8 cellular contexts compared by ENCODE assay signal in the genomic region with DNA sequence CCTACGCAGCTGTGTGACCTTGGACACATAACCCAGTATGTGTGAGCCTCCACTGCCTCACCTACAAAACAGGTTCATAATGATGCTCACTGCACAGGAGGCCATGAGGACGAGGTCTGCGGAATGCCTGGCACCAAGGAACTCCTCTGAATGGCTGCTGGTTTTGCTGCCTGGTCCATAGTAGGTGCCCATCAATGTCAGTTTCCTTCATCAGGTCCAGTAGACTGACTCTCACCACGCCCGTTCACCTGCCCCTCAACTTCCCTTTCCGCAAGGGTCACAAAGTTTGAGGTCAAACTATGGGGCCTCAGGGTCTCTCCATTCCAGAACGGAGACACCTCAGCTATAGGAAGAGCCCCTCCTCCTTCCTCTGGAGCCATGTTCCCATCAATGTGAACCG. TPM values are rescaled to one million over a fixed set of nuclear protein-coding genes. Genes with fewer than 3 reads are reported as not detected.
A peak's percentile ranks its signal among the peaks of the same experiment; 100 is the strongest.
DNase-seq lines count a peak whose midpoint lies in the region; ATAC-seq and TF ChIP-seq lines count a peak whose summit lies in the region.
"Had no signal": no experiment of that assay in that cellular context is flagged by ENCODE, and none has a peak within 500 bp of the region (broad histone marks: within the 10 kb centered on the region; RNA-seq: fewer than 3 reads in every experiment).

No MANE protein-coding gene starts in this region.

- no peaks in the 10 kb centered on the region for H3K79me2 ChIP-seq in hepatocyte

- peaks cover 67% of the 10 kb centered on the region for H3K4me1 ChIP-seq in CD8-positive, alpha-beta T cell (ENCODE audit: insufficient read depth, low read length)
- peaks cover 42% of the 10 kb centered on the region for H3K4me1 ChIP-seq in hepatocyte (ENCODE audit: insufficient read depth)

- intact Hi-C loops in CD8-positive, alpha-beta T cell (cut with DNase I, micrococcal nuclease): no loop called here

- 89% methylated on average over 8 of the region's 8 CpGs for WGBS in hepatocyte (ENCODE audit: low lambda C conversion rate, missing lambda C conversion rate)

- no peak for DNase-seq in CD8-positive, alpha-beta T cell
- DNase-seq in T-helper 17 cell: no peak
- DNase-seq in hepatocyte (ENCODE audit: low spot score): no peak
- DNase-seq in stimulated activated effector memory CD8-positive, alpha-beta T cell treated with anti-CD3 and anti-CD28 coated beads, Interleukin-12 subunit alpha, Interleukin-12 subunit beta, amount 100 ng/mL, for 72 hours (ENCODE audit: low spot score in 2 of 2): no peak
- no peak for DNase-seq in AG08396 (ENCODE audit: low spot score)
- DNase-seq in HuH-7.5 (ENCODE audit: low spot score): no peak
- no peak for DNase-seq in effector CD8-positive, alpha-beta T cell (lab: John Stamatoyannopoulos, UW)

- peak overlapping the region; percentile 13 for H3K27ac Mint-ChIP-seq in CD8-positive, alpha-beta T cell
- peak overlapping the region; percentile 98 for H3K27ac Mint-ChIP-seq in T-helper 17 cell
- H3K27ac Mint-ChIP-seq in stimulated activated effector memory CD8-positive, alpha-beta T cell treated with anti-CD3 and anti-CD28 coated beads, Interleukin-12 subunit alpha, Interleukin-12 subunit beta, amount 100 ng/mL, for 72 hours: peak overlapping the region; percentile 99
- H3K27ac Mint-ChIP-seq: activated naive CD4-positive, alpha-beta T cell treated with anti-CD3 and anti-CD28 coated beads, Interleukin-2, amount 50 U/mL, for 24 hours had no signal

- H3K4me2 ChIP-seq in hepatocyte: peak overlapping the region; percentile 41

- no peak overlapping the region for H3K4me3 ChIP-seq in CD8-positive, alpha-beta T cell (ENCODE audit: low read depth, low read length)
- H3K4me3 ChIP-seq in hepatocyte: no peak overlapping the region

- no peaks in the 10 kb centered on the region for H3K27me3 Mint-ChIP-seq in CD8-positive, alpha-beta T cell (ENCODE audit: low read depth)
- H3K27me3 Mint-ChIP-seq in T-helper 17 cell: peaks cover under 1% of the 10 kb centered on the region
- H3K27me3 Mint-ChIP-seq: activated naive CD4-positive, alpha-beta T cell treated with anti-CD3 and anti-CD28 coated beads, Interleukin-2, amount 50 U/mL, for 24 hours had no signal

- TF ChIP-seq CTCF in CD8-positive, alpha-beta T cell (IDR thresholded peaks at IDR 0.05): no peak
- TF ChIP-seq CTCF in hepatocyte (IDR thresholded peaks at IDR 0.05; ENCODE audit: poor library complexity): no peak

- H3K36me3 Mint-ChIP-seq in CD8-positive, alpha-beta T cell: peaks cover 9% of the 10 kb centered on the region
- no peaks in the 10 kb centered on the region for H3K36me3 Mint-ChIP-seq in T-helper 17 cell (ENCODE audit: low read depth)
- peaks cover 10% of the 10 kb centered on the region for H3K36me3 Mint-ChIP-seq in stimulated activated effector memory CD8-positive, alpha-beta T cell treated with anti-CD3 and anti-CD28 coated beads, Interleukin-12 subunit alpha, Interleukin-12 subunit beta, amount 100 ng/mL, for 72 hours

- no peak overlapping the region for H2AFZ ChIP-seq in hepatocyte

- H3K36me3 ChIP-seq in CD8-positive, alpha-beta T cell (ENCODE audit: insufficient read depth, low read length): no peaks in the 10 kb centered on the region
- no peaks in the 10 kb centered on the region for H3K36me3 ChIP-seq in hepatocyte (replicated peaks; ENCODE audit: insufficient read depth, low read depth)

- ATAC-seq in CD8-positive, alpha-beta T cell: no peak
- ATAC-seq in T-helper 17 cell: no peak
- no peak for ATAC-seq in stimulated activated effector memory CD8-positive, alpha-beta T cell treated with anti-CD3 and anti-CD28 coated beads, Interleukin-12 subunit alpha, Interleukin-12 subunit beta, amount 100 ng/mL, for 72 hours

- peaks cover 64% of the 10 kb centered on the region for H3K4me1 Mint-ChIP-seq in CD8-positive, alpha-beta T cell (ENCODE audit: low read depth)
- H3K4me1 Mint-ChIP-seq in T-helper 17 cell: peaks cover 35% of the 10 kb centered on the region
- peaks cover 70% of the 10 kb centered on the region for H3K4me1 Mint-ChIP-seq in stimulated activated effector memory CD8-positive, alpha-beta T cell treated with anti-CD3 and anti-CD28 coated beads, Interleukin-12 subunit alpha, Interleukin-12 subunit beta, amount 100 ng/mL, for 72 hours

- no peaks in the 10 kb centered on the region for H3K27me3 ChIP-seq in CD8-positive, alpha-beta T cell (ENCODE audit: insufficient read depth, low read length)
- no peaks in the 10 kb centered on the region for H3K27me3 ChIP-seq in hepatocyte

- no peak overlapping the region for H3K27ac ChIP-seq in CD8-positive, alpha-beta T cell (ENCODE audit: low read depth, low read length)
- H3K27ac ChIP-seq in hepatocyte: peak overlapping the region; percentile 89

- peak overlapping the region; percentile 22 for H3K4me3 Mint-ChIP-seq in CD8-positive, alpha-beta T cell
- no peak overlapping the region for H3K4me3 Mint-ChIP-seq in T-helper 17 cell
- no peak overlapping the region for H3K4me3 Mint-ChIP-seq in stimulated activated effector memory CD8-positive, alpha-beta T cell treated with anti-CD3 and anti-CD28 coated beads, Interleukin-12 subunit alpha, Interleukin-12 subunit beta, amount 100 ng/mL, for 72 hours
- H3K4me3 Mint-ChIP-seq: activated naive CD4-positive, alpha-beta T cell treated with anti-CD3 and anti-CD28 coated beads, Interleukin-2, amount 50 U/mL, for 24 hours had no signal

- no peaks in the 10 kb centered on the region for H4K20me1 ChIP-seq in hepatocyte (ENCODE audit: insufficient read depth, poor library complexity, severe bottlenecking)

- H3K9me2 ChIP-seq in hepatocyte (replicated peaks; ENCODE audit: insufficient read depth): no peaks in the 10 kb centered on the region

- no peaks in the 10 kb centered on the region for H3K9me3 Mint-ChIP-seq in CD8-positive, alpha-beta T cell
- no peaks in the 10 kb centered on the region for H3K9me3 Mint-ChIP-seq in stimulated activated effector memory CD8-positive, alpha-beta T cell treated with anti-CD3 and anti-CD28 coated beads, Interleukin-12 subunit alpha, Interleukin-12 subunit beta, amount 100 ng/mL, for 72 hours
- H3K9me3 Mint-ChIP-seq: activated naive CD4-positive, alpha-beta T cell treated with anti-CD3 and anti-CD28 coated beads, Interleukin-2, amount 50 U/mL, for 24 hours had no signal

- CTCF ChIA-PET in CD8-positive, alpha-beta T cell (lab: Charles Lee): interaction anchor here (1.0 to 7.0 kb wide), 6 partner anchors 9 to 56 kb away, joined by 3 to 68 read pairs (median 6); a partner anchor contains a TSS

- POLR2A ChIA-PET in CD8-positive, alpha-beta T cell (lab: Charles Lee): interaction anchor here (1.1 to 2.4 kb wide), 2 partner anchors 11 to 55 kb away, joined by 3 to 9 read pairs; a partner anchor contains a TSS

- H3K9me3 ChIP-seq in CD8-positive, alpha-beta T cell (ENCODE audit: low read length): no peaks in the 10 kb centered on the region
- H3K9me3 ChIP-seq in T-helper 17 cell (ENCODE audit: control insufficient read depth, low read length, poor library complexity, severe bottlenecking) (no peaks in the 10 kb centered on the region), hepatocyte (ENCODE audit: low read depth) (no peaks in the 10 kb centered on the region)

RNA-seq across cellular contexts. Expression of a gene that starts 8.8 kb away (rescaled TPM):
- total RNA-seq in CD8-positive, alpha-beta T cell: under 1 TPM in 1 of 2 experiments, not detected in 1; 0.43 TPM
- total RNA-seq in T-helper 17 cell (not detected), hepatocyte (51.9 and 64.5 TPM in 2 replicates)
- 203 and 204 TPM in 2 replicates for polyA plus RNA-seq in hepatocyte

RNA-seq across cellular contexts. Expression of a gene that starts 10.8 kb away (rescaled TPM):
- total RNA-seq in CD8-positive, alpha-beta T cell: 10 to 100 TPM; 20.9 to 22.6 TPM
- total RNA-seq in T-helper 17 cell (10 to 100 TPM; 28.8 to 31.3 TPM), hepatocyte (26.8 and 33.0 TPM in 2 replicates)
- polyA plus RNA-seq in hepatocyte: 35.4 and 35.6 TPM in 2 replicates

RNA-seq across cellular contexts. Expression of a gene that starts 11.9 kb away (rescaled TPM):
- total RNA-seq in CD8-positive, alpha-beta T cell: 1 to 10 TPM; 4.2 to 5.2 TPM
- total RNA-seq in T-helper 17 cell: 1 to 10 TPM; 1.5 to 3.1 TPM
- 0.90 and 1.0 TPM in 2 replicates for total RNA-seq in hepatocyte
- polyA plus RNA-seq in hepatocyte: 0.64 and 0.66 TPM in 2 replicates

RNA-seq across cellular contexts. Expression of a gene that starts 22.8 kb away (rescaled TPM):
- 1 to 10 TPM; 2.6 to 2.9 TPM for total RNA-seq in CD8-positive, alpha-beta T cell
- total RNA-seq in T-helper 17 cell: 1 to 10 TPM; 1.3 to 3.5 TPM
- total RNA-seq in hepatocyte: 77.7 and 93.1 TPM in 2 replicates
- polyA plus RNA-seq in hepatocyte: 72.9 and 76.4 TPM in 2 replicates

RNA-seq across cellular contexts. Expression of a gene that starts 40.1 kb away (rescaled TPM):
- 100 to 1,000 TPM; 102 to 118 TPM for total RNA-seq in CD8-positive, alpha-beta T cell
- 10 to 100 TPM; 60.9 to 67.2 TPM for total RNA-seq in T-helper 17 cell
- 61.6 and 76.5 TPM in 2 replicates for total RNA-seq in hepatocyte
- polyA plus RNA-seq in hepatocyte: 89.0 and 90.3 TPM in 2 replicates

Comparison
In these comparisons a context has a peak if more than half of its experiments do, and no peak if none do; other contexts are left out.
1. H3K27ac Mint-ChIP-seq: peak in every context shown above with its lines; median percentile 99 in stimulated activated effector memory CD8-positive, alpha-beta T cell treated with anti-CD3 and anti-CD28 coated beads, Interleukin-12 subunit alpha, Interleukin-12 subunit beta, amount 100 ng/mL, for 72 hours; 98 in T-helper 17 cell; 13 in CD8-positive, alpha-beta T cell.
2. RNA of a gene that starts 8.8 kb away (total RNA-seq): 51.9 to 64.5 TPM in hepatocyte; 0.43 TPM in CD8-positive, alpha-beta T cell and not detected in T-helper 17 cell; every median in the first group is over 10 times any median in the second.